In the genomic region with DNA sequence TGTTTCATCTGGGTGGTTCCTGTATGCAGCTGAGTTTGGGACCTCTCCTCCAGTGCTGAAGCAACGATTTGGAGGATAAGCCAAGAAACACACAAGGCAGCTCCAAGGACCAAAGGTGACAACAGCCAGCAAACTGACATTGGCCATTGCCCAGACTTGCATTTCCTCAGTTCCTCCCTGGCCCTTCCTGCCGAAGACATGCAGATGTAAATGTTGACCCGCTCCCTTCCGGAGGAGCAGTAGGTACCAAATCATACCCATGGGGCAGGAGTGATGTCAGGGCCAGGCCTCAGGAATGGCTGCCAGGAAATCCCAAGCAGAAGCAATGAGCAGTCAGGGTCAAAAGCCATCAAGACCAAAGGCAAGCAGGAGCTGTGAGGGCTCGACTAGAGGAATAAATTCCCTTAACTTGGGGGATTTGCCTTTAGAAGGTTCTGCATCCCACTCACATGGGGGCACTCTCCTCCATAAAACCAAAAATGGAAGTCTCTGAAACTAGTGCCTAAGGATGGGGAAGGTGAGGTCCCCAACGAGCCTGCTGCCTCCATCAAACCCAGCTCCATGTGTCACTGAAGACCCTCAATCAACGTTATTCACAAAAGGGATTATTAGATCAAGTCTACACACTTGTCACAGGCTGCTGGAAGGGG, we compare ENCODE assay signal across 28 cellular contexts.
"Had no signal": no experiment of that assay in that cellular context is flagged by ENCODE, and none has a peak within 500 bp of the region (broad histone marks: within the 10 kb centered on the region; RNA-seq: fewer than 3 reads in every experiment).

No MANE protein-coding gene starts in this region.

- H3K36me3 Mint-ChIP-seq: activated naive CD8-positive, alpha-beta T cell had no signal

- ATAC-seq: activated T-cell treated with anti-CD3 and anti-CD28 coated beads, Interleukin-2, amount 50 U/mL, for 72 hours; activated T-helper 17 cell treated with anti-CD3 and anti-CD28 coated beads, Interleukin-2, amount 50 U/mL, for 72 hours; effector memory CD8-positive, alpha-beta T cell had no signal

- H3K4me1 Mint-ChIP-seq: activated CD4-positive, alpha-beta memory T cell treated with anti-CD3 and anti-CD28 coated beads, Interleukin-2, amount 10 ng/mL, durations not matched to agents 7 days and 5 days; activated CD4-positive, alpha-beta T cell treated with anti-CD3 and anti-CD28 coated beads, Interleukin-2, amount 10 ng/mL, durations not matched to agents 7 days and 5 days; activated T-helper 17 cell treated with anti-CD3 and anti-CD28 coated beads, Interleukin-2, amount 50 U/mL, for 72 hours; central memory CD8-positive, alpha-beta T cell had no signal

- H3K4me3 ChIP-seq: coronary artery had no signal

- H3K9me3 Mint-ChIP-seq: activated CD4-positive, alpha-beta memory T cell treated with anti-CD3 and anti-CD28 coated beads, Interleukin-2, amount 10 ng/mL, durations not matched to agents 7 days and 5 days; activated CD4-positive, alpha-beta T cell treated with anti-CD3 and anti-CD28 coated beads, Interleukin-2, amount 10 ng/mL, durations not matched to agents 7 days and 5 days; activated T-cell treated with anti-CD3 and anti-CD28 coated beads, Interleukin-2, amount 50 U/mL, for 24 hours; activated T-cell treated with anti-CD3 and anti-CD28 coated beads, Interleukin-2, amount 50 U/mL, for 72 hours; activated T-helper 17 cell treated with anti-CD3 and anti-CD28 coated beads, Interleukin-2, amount 50 U/mL, for 72 hours; dendritic cell treated with granulocyte-macrophage colony-stimulating factor and Interleukin-4, amounts not matched to agents 40 ng/mL and 50 ng/mL, for 4 days; effector memory CD8-positive, alpha-beta T cell had no signal

- H3K4me3 Mint-ChIP-seq: activated CD4-positive, alpha-beta memory T cell treated with anti-CD3 and anti-CD28 coated beads, Interleukin-2, amount 10 ng/mL, durations not matched to agents 7 days and 5 days; activated CD4-positive, alpha-beta T cell treated with anti-CD3 and anti-CD28 coated beads, Interleukin-2, amount 10 ng/mL, durations not matched to agents 7 days and 5 days; activated naive CD8-positive, alpha-beta T cell; activated T-cell treated with anti-CD3 and anti-CD28 coated beads, Interleukin-2, amount 50 U/mL, for 24 hours; activated T-cell treated with anti-CD3 and anti-CD28 coated beads, Interleukin-2, amount 50 U/mL, for 72 hours; activated T-helper 17 cell treated with anti-CD3 and anti-CD28 coated beads, Interleukin-2, amount 50 U/mL, for 72 hours; central memory CD8-positive, alpha-beta T cell; dendritic cell treated with granulocyte-macrophage colony-stimulating factor and Interleukin-4, amounts not matched to agents 40 ng/mL and 50 ng/mL, for 4 days; effector memory CD8-positive, alpha-beta T cell had no signal

- H3K27ac Mint-ChIP-seq: activated CD4-positive, alpha-beta memory T cell treated with anti-CD3 and anti-CD28 coated beads, Interleukin-2, amount 10 ng/mL, durations not matched to agents 7 days and 5 days; activated CD4-positive, alpha-beta T cell treated with anti-CD3 and anti-CD28 coated beads, Interleukin-2, amount 10 ng/mL, durations not matched to agents 7 days and 5 days; activated naive CD8-positive, alpha-beta T cell; activated T-cell treated with anti-CD3 and anti-CD28 coated beads, Interleukin-2, amount 50 U/mL, for 24 hours; activated T-cell treated with anti-CD3 and anti-CD28 coated beads, Interleukin-2, amount 50 U/mL, for 72 hours; activated T-helper 17 cell treated with anti-CD3 and anti-CD28 coated beads, Interleukin-2, amount 50 U/mL, for 72 hours; dendritic cell treated with granulocyte-macrophage colony-stimulating factor and Interleukin-4, amounts not matched to agents 40 ng/mL and 50 ng/mL, for 4 days; effector memory CD8-positive, alpha-beta T cell had no signal

- H3K27ac ChIP-seq: brain microvascular endothelial cell, coronary artery, epithelial cell of prostate had no signal

- H3K36me3 ChIP-seq: brain microvascular endothelial cell had no signal

- H3K27me3 ChIP-seq: brain microvascular endothelial cell had no signal

- DNase-seq: activated CD4-positive, alpha-beta memory T cell treated with anti-CD3 and anti-CD28 coated beads, Interleukin-2, amount 10 ng/mL, durations not matched to agents 7 days and 5 days; activated CD4-positive, alpha-beta T cell treated with anti-CD3 and anti-CD28 coated beads for 4 hours; activated CD4-positive, alpha-beta T cell treated with anti-CD3 and anti-CD28 coated beads, Interleukin-2, amount 10 ng/mL, durations not matched to agents 7 days and 5 days; activated CD4-positive, alpha-beta T cell treated with anti-CD3 and anti-CD28 coated beads, Interleukin-2, amount 50 U/mL, for 4 hours; activated CD4-positive, CD25-positive, alpha-beta regulatory T cell; activated CD4-positive, CD25-positive, alpha-beta regulatory T cell treated with anti-CD3 and anti-CD28 coated beads, Interleukin-2, amount 50 U/mL, for 72 hours; activated CD8-positive, alpha-beta memory T cell treated with anti-CD3 and anti-CD28 coated beads, Interleukin-2, amount 50 U/mL, for 48 hours; activated effector memory CD4-positive, alpha-beta T cell treated with Interleukin-2 at 50 U/mL for 16 hours; activated gamma-delta T cell treated with Interleukin-2 at 50 U/mL for 16 hours; activated naive CD4-positive, alpha-beta T cell treated with anti-CD3 and anti-CD28 coated beads, Interleukin-2, amount 50 U/mL, for 16 hours; activated naive CD4-positive, alpha-beta T cell treated with Interleukin-2 at 50 U/mL for 16 hours; activated T-cell treated with anti-CD3 and anti-CD28 coated beads for 4 hours; activated T-cell treated with anti-CD3 and anti-CD28 coated beads, Interleukin-2, amount 50 U/mL, for 24 hours; activated T-cell treated with anti-CD3 and anti-CD28 coated beads, Interleukin-2, amount 50 U/mL, for 72 hours; amniotic stem cell; anterior cingulate cortex; brain microvascular endothelial cell; effector CD4-positive, alpha-beta T cell; effector memory CD8-positive, alpha-beta T cell; foreskin fibroblast; head of caudate nucleus; T-helper 2 cell had no signal
